1 cellular context compared by ENCODE assay signal in the genomic region with DNA sequence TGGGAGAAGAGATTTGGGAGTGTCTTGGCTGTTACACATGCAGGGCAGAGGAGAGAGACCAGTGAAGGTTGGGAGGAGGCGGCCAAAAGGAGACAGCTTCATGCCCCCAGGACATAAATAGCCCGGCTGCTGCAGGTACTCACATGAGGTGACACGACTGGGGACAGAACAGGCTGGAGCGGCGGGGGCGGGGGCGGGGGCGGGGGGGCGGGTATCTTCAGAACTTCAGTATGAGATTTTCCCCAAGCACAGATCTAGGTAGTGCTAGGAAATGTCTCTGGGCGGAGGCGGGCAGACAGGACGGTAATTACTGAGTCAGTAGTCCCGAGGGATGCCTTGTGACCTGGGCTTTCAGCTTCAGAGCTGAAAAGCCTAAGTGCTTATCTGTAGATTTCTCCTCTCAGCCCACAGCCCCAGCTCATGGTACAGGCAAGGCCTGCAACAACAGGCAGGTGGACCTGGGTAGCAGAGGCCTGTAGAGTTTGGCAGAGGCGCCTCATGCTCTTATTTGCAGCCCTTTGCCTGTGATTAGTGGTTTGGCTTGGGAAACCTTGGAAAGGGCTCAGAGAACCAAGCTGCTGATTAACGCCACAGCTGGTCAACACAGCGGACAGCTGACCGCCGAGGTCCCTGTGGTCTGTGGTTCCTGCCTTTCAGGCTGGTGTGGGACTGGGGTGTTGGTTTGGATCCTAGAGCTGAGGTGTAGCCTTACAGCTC.
TF ChIP-seq lines count a peak whose summit lies in the region.

No MANE protein-coding gene starts in this region.

TF ChIP-seq in K562, 482 proteins besides CTCF, POLR2A, EP300 and RAD21 (continues in another document):
- no peak for TF ChIP-seq BDP1 (IDR thresholded peaks at IDR 0.05; ENCODE audit: insufficient read depth, insufficient read length)
- TF ChIP-seq, protein P1, sequence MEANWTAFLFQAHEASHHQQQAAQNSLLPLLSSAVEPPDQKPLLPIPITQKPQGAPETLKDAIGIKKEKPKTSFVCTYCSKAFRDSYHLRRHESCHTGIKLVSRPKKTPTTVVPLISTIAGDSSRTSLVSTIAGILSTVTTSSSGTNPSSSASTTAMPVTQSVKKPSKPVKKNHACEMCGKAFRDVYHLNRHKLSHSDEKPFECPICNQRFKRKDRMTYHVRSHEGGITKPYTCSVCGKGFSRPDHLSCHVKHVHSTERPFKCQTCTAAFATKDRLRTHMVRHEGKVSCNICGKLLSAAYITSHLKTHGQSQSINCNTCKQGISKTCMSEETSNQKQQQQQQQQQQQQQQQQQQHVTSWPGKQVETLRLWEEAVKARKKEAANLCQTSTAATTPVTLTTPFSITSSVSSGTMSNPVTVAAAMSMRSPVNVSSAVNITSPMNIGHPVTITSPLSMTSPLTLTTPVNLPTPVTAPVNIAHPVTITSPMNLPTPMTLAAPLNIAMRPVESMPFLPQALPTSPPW (CRISPR knock-in tag; IDR thresholded peaks at IDR 0.05): peak; percentile 69
- peak in 1 of 2 experiments; percentile 33; a peak in 1 of 4 replicates for TF ChIP-seq MAZ (CRISPR knock-in tag; conservative IDR thresholded peaks at IDR 0.05 in 1 of 2, IDR thresholded peaks at IDR 0.05 in 1 of 2)
- TF ChIP-seq, protein P2, sequence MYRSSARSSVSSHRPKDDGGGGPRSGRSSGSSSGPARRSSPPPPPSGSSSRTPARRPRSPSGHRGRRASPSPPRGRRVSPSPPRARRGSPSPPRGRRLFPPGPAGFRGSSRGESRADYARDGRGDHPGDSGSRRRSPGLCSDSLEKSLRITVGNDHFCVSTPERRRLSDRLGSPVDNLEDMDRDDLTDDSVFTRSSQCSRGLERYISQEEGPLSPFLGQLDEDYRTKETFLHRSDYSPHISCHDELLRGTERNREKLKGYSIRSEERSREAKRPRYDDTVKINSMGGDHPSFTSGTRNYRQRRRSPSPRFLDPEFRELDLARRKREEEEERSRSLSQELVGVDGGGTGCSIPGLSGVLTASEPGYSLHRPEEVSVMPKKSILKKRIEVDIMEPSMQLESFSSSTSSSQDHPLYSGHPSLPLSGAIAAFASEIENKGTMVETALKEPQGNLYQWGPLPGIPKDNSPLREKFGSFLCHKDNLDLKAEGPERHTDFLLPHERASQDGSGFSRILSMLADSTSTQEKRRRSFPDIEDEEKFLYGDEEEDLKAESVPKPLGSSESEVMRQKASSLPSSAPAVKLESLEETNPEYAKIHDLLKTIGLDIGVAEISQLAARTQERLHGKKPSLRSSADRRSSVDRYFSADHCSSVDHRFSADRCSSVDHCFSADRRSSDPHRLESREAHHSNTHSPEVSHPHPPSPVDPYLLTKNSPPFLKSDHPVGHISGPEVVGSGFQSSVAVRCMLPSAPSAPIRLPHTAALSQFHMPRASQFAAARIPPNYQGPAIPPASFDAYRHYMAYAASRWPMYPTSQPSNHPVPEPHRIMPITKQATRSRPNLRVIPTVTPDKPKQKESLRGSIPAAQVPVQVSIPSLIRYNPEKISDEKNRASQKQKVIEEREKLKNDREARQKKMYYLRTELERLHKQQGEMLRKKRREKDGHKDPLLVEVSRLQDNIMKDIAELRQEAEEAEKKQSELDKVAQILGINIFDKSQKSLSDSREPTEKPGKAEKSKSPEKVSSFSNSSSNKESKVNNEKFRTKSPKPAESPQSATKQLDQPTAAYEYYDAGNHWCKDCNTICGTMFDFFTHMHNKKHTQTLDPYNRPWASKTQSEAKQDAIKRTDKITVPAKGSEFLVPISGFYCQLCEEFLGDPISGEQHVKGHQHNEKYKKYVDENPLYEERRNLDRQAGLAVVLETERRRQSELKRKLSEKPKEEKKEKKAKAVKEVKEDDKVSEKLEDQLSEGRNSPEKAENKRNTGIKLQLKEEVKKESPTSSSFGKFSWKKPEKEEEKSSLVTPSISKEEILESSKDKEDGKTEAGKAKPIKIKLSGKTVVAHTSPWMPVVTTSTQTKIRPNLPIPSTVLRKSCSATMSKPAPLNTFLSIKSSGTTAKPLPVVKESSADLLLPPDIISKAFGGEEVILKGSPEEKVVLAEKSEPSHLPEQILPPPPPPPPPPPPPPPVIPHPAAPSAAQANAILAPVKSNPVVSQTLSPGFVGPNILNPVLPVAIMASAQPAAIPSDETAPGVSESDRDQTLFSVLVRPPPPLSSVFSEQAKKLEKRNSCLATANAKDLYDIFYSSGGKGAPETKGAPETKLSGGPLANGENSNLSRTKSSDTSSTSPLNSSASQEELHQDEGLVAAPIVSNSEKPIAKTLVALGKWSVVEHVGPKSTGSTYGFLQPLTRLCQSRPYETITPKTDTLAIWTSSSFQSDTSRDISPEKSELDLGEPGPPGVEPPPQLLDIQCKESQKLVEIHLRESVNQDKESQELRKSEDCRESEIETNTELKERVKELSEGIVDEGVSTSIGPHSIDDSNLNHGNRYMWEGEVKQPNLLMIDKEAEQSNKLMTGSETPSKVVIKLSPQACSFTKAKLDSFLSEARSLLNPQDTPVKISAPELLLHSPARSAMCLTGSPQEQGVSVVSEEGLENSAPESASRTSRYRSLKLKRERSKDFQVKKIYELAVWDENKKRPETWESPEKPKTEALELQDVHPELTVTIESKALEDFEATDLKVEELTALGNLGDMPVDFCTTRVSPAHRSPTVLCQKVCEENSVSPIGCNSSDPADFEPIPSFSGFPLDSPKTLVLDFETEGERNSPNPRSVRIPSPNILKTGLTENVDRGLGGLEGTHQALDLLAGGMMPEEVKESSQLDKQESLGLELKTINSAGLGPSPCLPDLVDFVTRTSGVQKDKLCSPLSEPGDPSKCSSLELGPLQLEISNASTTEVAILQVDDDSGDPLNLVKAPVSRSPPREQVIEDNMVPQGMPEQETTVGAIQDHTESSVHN (IDR thresholded peaks at IDR 0.05; ENCODE audit: borderline replicate concordance in 1 of 2, low read depth in 1 of 2): no peak
- TF ChIP-seq, protein P3, sequence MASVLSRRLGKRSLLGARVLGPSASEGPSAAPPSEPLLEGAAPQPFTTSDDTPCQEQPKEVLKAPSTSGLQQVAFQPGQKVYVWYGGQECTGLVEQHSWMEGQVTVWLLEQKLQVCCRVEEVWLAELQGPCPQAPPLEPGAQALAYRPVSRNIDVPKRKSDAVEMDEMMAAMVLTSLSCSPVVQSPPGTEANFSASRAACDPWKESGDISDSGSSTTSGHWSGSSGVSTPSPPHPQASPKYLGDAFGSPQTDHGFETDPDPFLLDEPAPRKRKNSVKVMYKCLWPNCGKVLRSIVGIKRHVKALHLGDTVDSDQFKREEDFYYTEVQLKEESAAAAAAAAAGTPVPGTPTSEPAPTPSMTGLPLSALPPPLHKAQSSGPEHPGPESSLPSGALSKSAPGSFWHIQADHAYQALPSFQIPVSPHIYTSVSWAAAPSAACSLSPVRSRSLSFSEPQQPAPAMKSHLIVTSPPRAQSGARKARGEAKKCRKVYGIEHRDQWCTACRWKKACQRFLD (CRISPR knock-in tag; IDR thresholded peaks at IDR 0.05): peak; percentile 35; the same call in 1 of the 2 replicates
- no peak for TF ChIP-seq TRIM24 (IDR thresholded peaks at IDR 0.05)
- no peak for TF ChIP-seq MIER1 (IDR thresholded peaks at IDR 0.05; ENCODE audit: low read depth)
- peak; percentile 58; the same call in 1 of the 2 replicates for TF ChIP-seq ZNF766 (CRISPR knock-in tag; conservative IDR thresholded peaks at IDR 0.05)
- TF ChIP-seq, protein P4, sequence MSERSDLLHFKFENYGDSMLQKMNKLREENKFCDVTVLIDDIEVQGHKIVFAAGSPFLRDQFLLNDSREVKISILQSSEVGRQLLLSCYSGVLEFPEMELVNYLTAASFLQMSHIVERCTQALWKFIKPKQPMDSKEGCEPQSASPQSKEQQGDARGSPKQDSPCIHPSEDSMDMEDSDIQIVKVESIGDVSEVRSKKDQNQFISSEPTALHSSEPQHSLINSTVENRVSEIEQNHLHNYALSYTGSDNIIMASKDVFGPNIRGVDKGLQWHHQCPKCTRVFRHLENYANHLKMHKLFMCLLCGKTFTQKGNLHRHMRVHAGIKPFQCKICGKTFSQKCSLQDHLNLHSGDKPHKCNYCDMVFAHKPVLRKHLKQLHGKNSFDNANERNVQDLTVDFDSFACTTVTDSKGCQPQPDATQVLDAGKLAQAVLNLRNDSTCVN (CRISPR knock-in tag; IDR thresholded peaks at IDR 0.05): 0 out of 2 replicates have a peak, but pooled peaks have one; percentile 31
- TF ChIP-seq, protein P5, sequence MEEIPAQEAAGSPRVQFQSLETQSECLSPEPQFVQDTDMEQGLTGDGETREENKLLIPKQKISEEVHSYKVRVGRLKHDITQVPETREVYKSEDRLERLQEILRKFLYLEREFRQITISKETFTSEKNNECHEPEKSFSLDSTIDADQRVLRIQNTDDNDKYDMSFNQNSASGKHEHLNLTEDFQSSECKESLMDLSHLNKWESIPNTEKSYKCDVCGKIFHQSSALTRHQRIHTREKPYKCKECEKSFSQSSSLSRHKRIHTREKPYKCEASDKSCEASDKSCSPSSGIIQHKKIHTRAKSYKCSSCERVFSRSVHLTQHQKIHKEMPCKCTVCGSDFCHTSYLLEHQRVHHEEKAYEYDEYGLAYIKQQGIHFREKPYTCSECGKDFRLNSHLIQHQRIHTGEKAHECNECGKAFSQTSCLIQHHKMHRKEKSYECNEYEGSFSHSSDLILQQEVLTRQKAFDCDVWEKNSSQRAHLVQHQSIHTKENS (CRISPR knock-in tag; IDR thresholded peaks at IDR 0.05): no peak
- TF ChIP-seq, protein P6, sequence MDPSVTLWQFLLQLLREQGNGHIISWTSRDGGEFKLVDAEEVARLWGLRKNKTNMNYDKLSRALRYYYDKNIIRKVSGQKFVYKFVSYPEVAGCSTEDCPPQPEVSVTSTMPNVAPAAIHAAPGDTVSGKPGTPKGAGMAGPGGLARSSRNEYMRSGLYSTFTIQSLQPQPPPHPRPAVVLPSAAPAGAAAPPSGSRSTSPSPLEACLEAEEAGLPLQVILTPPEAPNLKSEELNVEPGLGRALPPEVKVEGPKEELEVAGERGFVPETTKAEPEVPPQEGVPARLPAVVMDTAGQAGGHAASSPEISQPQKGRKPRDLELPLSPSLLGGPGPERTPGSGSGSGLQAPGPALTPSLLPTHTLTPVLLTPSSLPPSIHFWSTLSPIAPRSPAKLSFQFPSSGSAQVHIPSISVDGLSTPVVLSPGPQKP (CRISPR knock-in tag; IDR thresholded peaks at IDR 0.05): no peak
- peak in 1 of 2 experiments; percentile 47; a peak in 1 of 4 replicates for TF ChIP-seq RCOR1 (IDR thresholded peaks at IDR 0.05; ENCODE audit: borderline replicate concordance in 1 of 2, low read depth in 2 of 2, low read length in 2 of 2)
- 0 out of 2 replicates have a peak, but pooled peaks have one; percentile 20 for TF ChIP-seq ZNF41 (CRISPR knock-in tag; conservative IDR thresholded peaks at IDR 0.05)
- TF ChIP-seq TOE1 (IDR thresholded peaks at IDR 0.05; ENCODE audit: borderline replicate concordance): peak; percentile 27; the same call in 1 of the 2 replicates
- TF ChIP-seq TOE1 (CRISPR knock-in tag; IDR thresholded peaks at IDR 0.05; ENCODE audit: borderline replicate concordance, low read depth): no peak
- TF ChIP-seq, protein P7, sequence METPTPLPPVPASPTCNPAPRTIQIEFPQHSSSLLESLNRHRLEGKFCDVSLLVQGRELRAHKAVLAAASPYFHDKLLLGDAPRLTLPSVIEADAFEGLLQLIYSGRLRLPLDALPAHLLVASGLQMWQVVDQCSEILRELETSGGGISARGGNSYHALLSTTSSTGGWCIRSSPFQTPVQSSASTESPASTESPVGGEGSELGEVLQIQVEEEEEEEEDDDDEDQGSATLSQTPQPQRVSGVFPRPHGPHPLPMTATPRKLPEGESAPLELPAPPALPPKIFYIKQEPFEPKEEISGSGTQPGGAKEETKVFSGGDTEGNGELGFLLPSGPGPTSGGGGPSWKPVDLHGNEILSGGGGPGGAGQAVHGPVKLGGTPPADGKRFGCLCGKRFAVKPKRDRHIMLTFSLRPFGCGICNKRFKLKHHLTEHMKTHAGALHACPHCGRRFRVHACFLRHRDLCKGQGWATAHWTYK (CRISPR knock-in tag; IDR thresholded peaks at IDR 0.05): peak; percentile 72
- TF ChIP-seq MAFG (tag; conservative IDR thresholded peaks at IDR 0.05): no peak
- TF ChIP-seq, protein P8, sequence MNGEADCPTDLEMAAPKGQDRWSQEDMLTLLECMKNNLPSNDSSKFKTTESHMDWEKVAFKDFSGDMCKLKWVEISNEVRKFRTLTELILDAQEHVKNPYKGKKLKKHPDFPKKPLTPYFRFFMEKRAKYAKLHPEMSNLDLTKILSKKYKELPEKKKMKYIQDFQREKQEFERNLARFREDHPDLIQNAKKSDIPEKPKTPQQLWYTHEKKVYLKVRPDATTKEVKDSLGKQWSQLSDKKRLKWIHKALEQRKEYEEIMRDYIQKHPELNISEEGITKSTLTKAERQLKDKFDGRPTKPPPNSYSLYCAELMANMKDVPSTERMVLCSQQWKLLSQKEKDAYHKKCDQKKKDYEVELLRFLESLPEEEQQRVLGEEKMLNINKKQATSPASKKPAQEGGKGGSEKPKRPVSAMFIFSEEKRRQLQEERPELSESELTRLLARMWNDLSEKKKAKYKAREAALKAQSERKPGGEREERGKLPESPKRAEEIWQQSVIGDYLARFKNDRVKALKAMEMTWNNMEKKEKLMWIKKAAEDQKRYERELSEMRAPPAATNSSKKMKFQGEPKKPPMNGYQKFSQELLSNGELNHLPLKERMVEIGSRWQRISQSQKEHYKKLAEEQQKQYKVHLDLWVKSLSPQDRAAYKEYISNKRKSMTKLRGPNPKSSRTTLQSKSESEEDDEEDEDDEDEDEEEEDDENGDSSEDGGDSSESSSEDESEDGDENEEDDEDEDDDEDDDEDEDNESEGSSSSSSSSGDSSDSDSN (IDR thresholded peaks at IDR 0.05; ENCODE audit: borderline replicate concordance in 1 of 2, low read depth in 2 of 2, low read length in 2 of 2): 0 out of 4 replicates have a peak, but pooled peaks of 1 of the 2 experiments have one; percentile 21
- TF ChIP-seq, protein P9, sequence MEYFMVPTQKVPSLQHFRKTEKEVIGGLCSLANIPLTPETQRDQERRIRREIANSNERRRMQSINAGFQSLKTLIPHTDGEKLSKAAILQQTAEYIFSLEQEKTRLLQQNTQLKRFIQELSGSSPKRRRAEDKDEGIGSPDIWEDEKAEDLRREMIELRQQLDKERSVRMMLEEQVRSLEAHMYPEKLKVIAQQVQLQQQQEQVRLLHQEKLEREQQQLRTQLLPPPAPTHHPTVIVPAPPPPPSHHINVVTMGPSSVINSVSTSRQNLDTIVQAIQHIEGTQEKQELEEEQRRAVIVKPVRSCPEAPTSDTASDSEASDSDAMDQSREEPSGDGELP (CRISPR knock-in tag; IDR thresholded peaks at IDR 0.05; ENCODE audit: borderline replicate concordance): peak; percentile 71; the same call in 1 of the 2 replicates
- TF ChIP-seq, protein P10, sequence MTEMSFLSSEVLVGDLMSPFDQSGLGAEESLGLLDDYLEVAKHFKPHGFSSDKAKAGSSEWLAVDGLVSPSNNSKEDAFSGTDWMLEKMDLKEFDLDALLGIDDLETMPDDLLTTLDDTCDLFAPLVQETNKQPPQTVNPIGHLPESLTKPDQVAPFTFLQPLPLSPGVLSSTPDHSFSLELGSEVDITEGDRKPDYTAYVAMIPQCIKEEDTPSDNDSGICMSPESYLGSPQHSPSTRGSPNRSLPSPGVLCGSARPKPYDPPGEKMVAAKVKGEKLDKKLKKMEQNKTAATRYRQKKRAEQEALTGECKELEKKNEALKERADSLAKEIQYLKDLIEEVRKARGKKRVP (CRISPR knock-in tag; IDR thresholded peaks at IDR 0.05): peak; percentile 29; the same call in 1 of the 2 replicates
- TF ChIP-seq HSF4 (CRISPR knock-in tag; IDR thresholded peaks at IDR 0.05; ENCODE audit: borderline replicate concordance): no peak
- TF ChIP-seq ZNF354B (CRISPR knock-in tag; IDR thresholded peaks at IDR 0.05): 0 out of 2 replicates have a peak, but pooled peaks have one; percentile 12
- TF ChIP-seq GATA2 (CRISPR knock-in tag; IDR thresholded peaks at IDR 0.05): peak; percentile 43; the same call in 1 of the 2 replicates
- peak; percentile 97 for TF ChIP-seq ZNF239 (CRISPR knock-in tag; IDR thresholded peaks at IDR 0.05)
- TF ChIP-seq ILK (tag; IDR thresholded peaks at IDR 0.05; ENCODE audit: borderline replicate concordance, low read depth): no peak
- TF ChIP-seq FOSL1 (tag; conservative IDR thresholded peaks at IDR 0.05): peak; percentile 72
- 0 out of 2 replicates have a peak, but pooled peaks have one; percentile 34 for TF ChIP-seq BACH1 (tag; IDR thresholded peaks at IDR 0.05)
- no peak for TF ChIP-seq RBM25 (IDR thresholded peaks at IDR 0.05; ENCODE audit: low read depth, low read length, severe bottlenecking)
- TF ChIP-seq ELF4 (CRISPR knock-in tag; IDR thresholded peaks at IDR 0.05): peak; percentile 78; the same call in 1 of the 2 replicates
- 0 out of 2 replicates have a peak, but pooled peaks have one; percentile 35 for TF ChIP-seq MEF2D (tag; conservative IDR thresholded peaks at IDR 0.05; ENCODE audit: low read depth)
